In genomic region chr6:82720992-82721391, GRCh38 we compare ENCODE assay signal across 18 cellular contexts.
DNase-seq lines count a peak whose midpoint lies in the region; ATAC-seq, FAIRE-seq and TF ChIP-seq lines count a peak whose summit lies in the region.
"Had no signal": no experiment of that assay in that cellular context is flagged by ENCODE, and none has a peak within 500 bp of the region (broad histone marks: within the 10 kb centered on the region; RNA-seq: fewer than 3 reads in every experiment).

No MANE protein-coding gene starts in this region.

- CTCF ChIA-PET in PC-3 (lab: Charles Lee): no interaction called here

- TF ChIP-seq EP300 in esophagus muscularis mucosa (IDR thresholded peaks at IDR 0.05): no peak

- H3T11ph ChIP-seq in H9 (ENCODE audit: low read length): no peak overlapping the region

- H3K9ac ChIP-seq in PC-3 (ENCODE audit: low read length) (no peak overlapping the region), H9 (ENCODE audit: extremely low read depth, insufficient read length, low read length) (no peak overlapping the region)

- H2BK5ac ChIP-seq in H9 (ENCODE audit: insufficient read length, low read length): no peak overlapping the region

- H3K23me2 ChIP-seq in H9 (ENCODE audit: insufficient read length, low read depth, low read length, poor library complexity, severe bottlenecking): no peaks in the 10 kb centered on the region

- TF ChIP-seq CTCF in PC-3 (conservative IDR thresholded peaks at IDR 0.05; ENCODE audit: low read depth, low read length): no peak
- TF ChIP-seq CTCF in esophagus muscularis mucosa (IDR thresholded peaks at IDR 0.05): no peak
- TF ChIP-seq CTCF in H9 (conservative IDR thresholded peaks at IDR 0.05): no peak

- no peak overlapping the region for H2BK20ac ChIP-seq in H9 (ENCODE audit: low read depth, low read length, poor library complexity, severe bottlenecking)

- H3K23ac ChIP-seq in H9 (ENCODE audit: insufficient read length, low read depth, low read length): no peak overlapping the region

- ATAC-seq in PC-3 (peak; percentile 70), HG02840 (IDR thresholded peaks at IDR 0.05; ENCODE audit: low FRiP score, unreplicated experiment) (no peak)
- ATAC-seq: GM23338 had no signal

- H3K27me3 ChIP-seq in PC-3 (ENCODE audit: low read length) (no peaks in the 10 kb centered on the region), esophagus muscularis mucosa (no peaks in the 10 kb centered on the region), H9 (ENCODE audit: insufficient read depth, low read length) (no peaks in the 10 kb centered on the region)
- H3K27me3 ChIP-seq: BE2C had no signal

- H3K27ac ChIP-seq in PC-3 (ENCODE audit: low read length) (no peak overlapping the region), esophagus muscularis mucosa (replicated peaks in 1 of 4) (peak overlapping the region; percentile 34 to 50 (median 48)), H9 (ENCODE audit: insufficient read length, low read depth, low read length) (no peak overlapping the region)

- H2BK15ac ChIP-seq in H9 (ENCODE audit: low read depth, low read length): no peak overlapping the region

- BruUV-seq in PC-3 (replicated peaks; lab: Mats Ljungman, UMichigan): no TSS peak

- 34% methylated on average over 4 of the region's 4 CpGs for WGBS in esophagus muscularis mucosa
- WGBS in H9 (ENCODE audit: extremely low coverage, insufficient read length, low lambda C conversion rate): no CpG with 5 or more reads among the region's 4 CpGs

- no peaks in the 10 kb centered on the region for H3K9me3 ChIP-seq in PC-3 (ENCODE audit: low read length)
- H3K9me3 ChIP-seq in esophagus muscularis mucosa: no peaks in the 10 kb centered on the region
- H3K9me3 ChIP-seq in H9 (ENCODE audit: control insufficient read depth, low read depth, low read length): no peaks in the 10 kb centered on the region
- H3K9me3 ChIP-seq: BE2C had no signal

- no peak overlapping the region for H3K4me3 Mint-ChIP-seq in H9
- H3K4me3 Mint-ChIP-seq: CD4-positive, CD25-positive, alpha-beta regulatory T cell; CD8-positive, alpha-beta memory T cell; GM23338 had no signal

- no peaks in the 10 kb centered on the region for H3K9me2 ChIP-seq in PC-3 (replicated peaks; ENCODE audit: low read length)

- H3K79me2 ChIP-seq in PC-3 (ENCODE audit: low read length) (no peaks in the 10 kb centered on the region), H9 (ENCODE audit: insufficient read depth, low read length) (no peaks in the 10 kb centered on the region)

- peaks cover 13 to 22% of the 10 kb centered on the region in 2 experiments for H3K9me3 Mint-ChIP-seq in H9

- peak; percentile 35 for DNase-seq in ELR (ENCODE audit: low read depth)
- no peak for DNase-seq in PC-3
- DNase-seq in esophagus muscularis mucosa (ENCODE audit: extremely low spot score): no peak
- no peak for DNase-seq in GM12891 (ENCODE audit: insufficient read length, low spot score)
- DNase-seq in H9: no peak
- DNase-seq in GM19239 (ENCODE audit: insufficient read length, low spot score): no peak
- DNase-seq: BE2C; C1 segment of cervical spinal cord; CD4-positive, CD25-positive, alpha-beta regulatory T cell; CD8-positive, alpha-beta memory T cell; COR-L47; DMS 273 treated with DMSO at 0.1 percent for 48 hours; DMS53; DND-41; GF-D8 had no signal

- no peak overlapping the region for H2AK5ac ChIP-seq in H9 (ENCODE audit: insufficient read length, low read length)

- no peak overlapping the region for H2BK12ac ChIP-seq in H9 (ENCODE audit: insufficient read length, low read depth, low read length)

- TF ChIP-seq POLR2A in esophagus muscularis mucosa (IDR thresholded peaks at IDR 0.05; ENCODE audit: low read depth): no peak
- no peak for TF ChIP-seq POLR2A in GM12891 (IDR thresholded peaks at IDR 0.05; ENCODE audit: low read depth, low read length)

- no peak overlapping the region for H3K4me3 ChIP-seq in PC-3 (ENCODE audit: low read length)
- H3K4me3 ChIP-seq in esophagus muscularis mucosa: peak overlapping the region in 1 of 4 donors; percentile 28
- H3K4me3 ChIP-seq: GM23338 had no signal

- no peaks in the 10 kb centered on the region for H3K79me1 ChIP-seq in H9 (ENCODE audit: insufficient read depth, low read depth, low read length, poor library complexity, severe bottlenecking)

- intact Hi-C loops in PC-3 (cut with micrococcal nuclease) (no loop called here), esophagus muscularis mucosa (cut with DNase I) (no loop called here)

- H3K36me3 Mint-ChIP-seq in H9 (ENCODE audit: insufficient read depth in 1 of 3, low read depth in 3 of 3): peaks cover 5 to 13% (median 6%) of the 10 kb centered on the region in 3 experiments; a peak in 6 of 7 replicates
- H3K36me3 Mint-ChIP-seq: CD4-positive, CD25-positive, alpha-beta regulatory T cell; CD8-positive, alpha-beta memory T cell had no signal

- no peak overlapping the region for H3K27ac Mint-ChIP-seq in H9
- H3K27ac Mint-ChIP-seq: CD4-positive, CD25-positive, alpha-beta regulatory T cell; CD8-positive, alpha-beta memory T cell; GM23338 had no signal

- H2AFZ ChIP-seq in PC-3 (ENCODE audit: low read length): no peak overlapping the region
- H2AFZ ChIP-seq in H9 (ENCODE audit: low read length): no peak overlapping the region
- H2AFZ ChIP-seq: GM23338 had no signal

- H4K5ac ChIP-seq in H9 (ENCODE audit: insufficient read length, low read depth, low read length): no peak overlapping the region

- no peak overlapping the region for H3K14ac ChIP-seq in H9 (ENCODE audit: insufficient read depth, low read length)

- no peaks in the 10 kb centered on the region for H4K20me1 ChIP-seq in PC-3 (ENCODE audit: low read length)
- H4K20me1 ChIP-seq in H9 (ENCODE audit: control insufficient read depth, insufficient read depth, insufficient read length): no peaks in the 10 kb centered on the region

- no peak overlapping the region for H4K91ac ChIP-seq in H9 (ENCODE audit: insufficient read length, low read depth, low read length)

- no peak overlapping the region for H4K8ac ChIP-seq in H9 (replicated peaks; ENCODE audit: insufficient read length, low read depth, low read length)

- H3K4me2 ChIP-seq in PC-3 (ENCODE audit: low read length) (no peak overlapping the region), H9 (ENCODE audit: insufficient read depth, insufficient read length, low read length) (no peak overlapping the region)
- H3K4me2 ChIP-seq: GM23338 had no signal

- no peak for FAIRE-seq in GM12891 (lab: Jason Lieb, UNC)
- FAIRE-seq in GM19239 (lab: Jason Lieb, UNC): no peak
- FAIRE-seq: H54 had no signal

- no peak overlapping the region for H3K18ac ChIP-seq in H9 (ENCODE audit: insufficient read length, low read depth, low read length)

- H3K36me3 ChIP-seq in PC-3 (ENCODE audit: low read depth, low read length) (no peaks in the 10 kb centered on the region), esophagus muscularis mucosa (no peaks in the 10 kb centered on the region)
- H3K36me3 ChIP-seq: BE2C had no signal

- H3K4ac ChIP-seq in H9 (ENCODE audit: low read depth, low read length): no peak overlapping the region

- POLR2A ChIA-PET in PC-3 (lab: Charles Lee; ENCODE audit: unreplicated experiment): interaction anchor here (0.6 kb wide), 1 partner anchor 10 kb away, joined by 3 read pairs; no protein-coding TSS in a partner anchor

- H3K4me1 Mint-ChIP-seq in H9: no peaks in the 10 kb centered on the region
- H3K4me1 Mint-ChIP-seq: CD4-positive, CD25-positive, alpha-beta regulatory T cell; CD8-positive, alpha-beta memory T cell; GM23338 had no signal

- H3K27me3 Mint-ChIP-seq in H9 (ENCODE audit: low read depth): no peaks in the 10 kb centered on the region; the same call in 1 of the 2 replicates
- H3K27me3 Mint-ChIP-seq: CD4-positive, CD25-positive, alpha-beta regulatory T cell had no signal

- H3F3A ChIP-seq in PC-3 (ENCODE audit: low read length, unreplicated experiment): no peaks in the 10 kb centered on the region

- no peak overlapping the region for H2BK120ac ChIP-seq in H9 (ENCODE audit: low read depth, low read length, poor library complexity, severe bottlenecking)

- no peak overlapping the region for H3K56ac ChIP-seq in H9 (ENCODE audit: insufficient read length, low read depth, low read length)

- no peaks in the 10 kb centered on the region; the same call in 1 of the 2 replicates for H3K4me1 ChIP-seq in PC-3 (ENCODE audit: insufficient read depth, low read length)
- H3K4me1 ChIP-seq in esophagus muscularis mucosa: peaks cover 0 to 11% (median 7%) of the 10 kb centered on the region in 4 donors
- H3K4me1 ChIP-seq in H9 (ENCODE audit: insufficient read depth, low read length): no peaks in the 10 kb centered on the region
- H3K4me1 ChIP-seq: BE2C had no signal

TF ChIP-seq in GM12891, 5 proteins besides CTCF, POLR2A, EP300 and RAD21:
- no peak for TF ChIP-seq POLR2AphosphoS5 (IDR thresholded peaks at IDR 0.05; ENCODE audit: low read depth, low read length)
- TF ChIP-seq TAF1 (IDR thresholded peaks at IDR 0.05; ENCODE audit: low read depth, low read length): no peak
- TF ChIP-seq PAX5 (IDR thresholded peaks at IDR 0.05; ENCODE audit: insufficient read depth, low read length, severe bottlenecking): no peak

Comparison
In these comparisons a context has a peak if more than half of its experiments do, and no peak if none do; other contexts are left out.
1. H3K27ac ChIP-seq: peak in esophagus muscularis mucosa (4 of 4); none in PC-3 (single experiment) and H9 (single experiment).